In genomic region chr1:38194486-38194885, GRCh38 we compare ENCODE assay signal across 17 cellular contexts.
A peak's percentile ranks its signal among the peaks of the same experiment; 100 is the strongest.
DNase-seq lines count a peak whose midpoint lies in the region; ATAC-seq and TF ChIP-seq lines count a peak whose summit lies in the region.
"Had no signal": no experiment of that assay in that cellular context is flagged by ENCODE, and none has a peak within 500 bp of the region (broad histone marks: within the 10 kb centered on the region; RNA-seq: fewer than 3 reads in every experiment).

No MANE protein-coding gene starts in this region.

- WGBS in lung, 2 donors, result 52 to 79% methylated on average over 6 of the region's 6 CpGs
- WGBS in aorta, 2 donors, result 35 to 36% methylated on average over 6 of the region's 6 CpGs

- H3K27ac ChIP-seq in lung (ENCODE audit: low read depth in 1 of 2, low read length in 1 of 2) (no peak overlapping the region), aorta (ENCODE audit: low read depth in 1 of 2, low read length in 2 of 2) (no peak overlapping the region)
- H3K27ac ChIP-seq: PC-9, SJCRH30 had no signal

- H3K4me3 ChIP-seq in lung (no peak overlapping the region), aorta (ENCODE audit: low read length in 2 of 2) (no peak overlapping the region)
- H3K4me3 ChIP-seq: HAP-1, PC-9, SJCRH30 had no signal

- intact Hi-C loops in aorta (cut with DNase I), result no loop called here

- H3K9me3 Mint-ChIP-seq in activated T-cell treated with anti-CD3 and anti-CD28 coated beads, Interleukin-2, amount 50 U/mL, for 72 hours, result no peaks in the 10 kb centered on the region

- H3K27me3 ChIP-seq in lung (ENCODE audit: control insufficient read depth, insufficient read depth) (no peaks in the 10 kb centered on the region), aorta (ENCODE audit: control insufficient read depth in 1 of 2, insufficient read depth in 2 of 2, low read length in 1 of 2) (no peaks in the 10 kb centered on the region)

- peak; percentile 43 for DNase-seq in activated effector memory CD4-positive, alpha-beta T cell treated with anti-CD3 and anti-CD28 coated beads, Interleukin-2, amount 50 U/mL, for 16 hours
- DNase-seq in activated effector memory CD4-positive, alpha-beta T cell treated with Interleukin-2 at 50 U/mL for 16 hours, result no peak
- DNase-seq in NCI-H774 (lab: John Stamatoyannopoulos, UW) (peak; percentile 51), lung (ENCODE audit: low spot score) (peak; percentile 88), aorta (no peak)
- DNase-seq in activated T-cell treated with anti-CD3 and anti-CD28 coated beads, Interleukin-2, amount 50 U/mL, for 72 hours, result no peak
- DNase-seq: IMR-90, Karpas-422, MM.1S, NCI-H1436 treated with DMSO at 0.1 percent for 48 hours, NCI-H2081 treated with DMSO at 0.1 percent for 48 hours, NCI-H526, PC-9, SJCRH30 had no signal

- no peak overlapping the region for H3K27ac Mint-ChIP-seq in activated T-cell treated with anti-CD3 and anti-CD28 coated beads, Interleukin-2, amount 50 U/mL, for 72 hours

- no peaks in the 10 kb centered on the region for H3K36me3 ChIP-seq in lung (ENCODE audit: control insufficient read depth in 2 of 2, insufficient read depth in 2 of 2, low read length in 2 of 2)
- no peaks in the 10 kb centered on the region for H3K36me3 ChIP-seq in aorta (ENCODE audit: control insufficient read depth in 1 of 2, insufficient read depth in 2 of 2, low read length in 1 of 2)
- H3K36me3 ChIP-seq: HAP-1, SJCRH30 had no signal

- H3K9me3 ChIP-seq in lung (ENCODE audit: control insufficient read depth in 2 of 2, insufficient read depth in 1 of 2, low read length in 1 of 2) (no peaks in the 10 kb centered on the region), aorta (ENCODE audit: control insufficient read depth, low read length) (no peaks in the 10 kb centered on the region)
- H3K9me3 ChIP-seq: HAP-1, SJCRH30 had no signal

- no peak overlapping the region for H3K4me3 Mint-ChIP-seq in activated T-cell treated with anti-CD3 and anti-CD28 coated beads, Interleukin-2, amount 50 U/mL, for 72 hours
- H3K4me3 Mint-ChIP-seq: CD14-positive monocyte had no signal

- H3K4me1 ChIP-seq in lung (ENCODE audit: control insufficient read depth in 2 of 2, insufficient read depth in 2 of 2, low read length in 2 of 2), result no peaks in the 10 kb centered on the region
- no peaks in the 10 kb centered on the region for H3K4me1 ChIP-seq in aorta (ENCODE audit: control insufficient read depth in 1 of 2, insufficient read depth in 2 of 2, low read length in 2 of 2)
- H3K4me1 ChIP-seq: HAP-1, SJCRH30 had no signal

- no peaks in the 10 kb centered on the region for H3K4me1 Mint-ChIP-seq in activated T-cell treated with anti-CD3 and anti-CD28 coated beads, Interleukin-2, amount 50 U/mL, for 72 hours (ENCODE audit: low read depth)

- no peaks in the 10 kb centered on the region for H3K36me3 Mint-ChIP-seq in activated T-cell treated with anti-CD3 and anti-CD28 coated beads, Interleukin-2, amount 50 U/mL, for 72 hours (ENCODE audit: insufficient read depth in 2 of 2)
- H3K36me3 Mint-ChIP-seq: CD14-positive monocyte had no signal

- H3K27me3 Mint-ChIP-seq in activated T-cell treated with anti-CD3 and anti-CD28 coated beads, Interleukin-2, amount 50 U/mL, for 72 hours (ENCODE audit: low read depth), result peaks cover 20% of the 10 kb centered on the region

- TF ChIP-seq CTCF in lung (IDR thresholded peaks at IDR 0.05; ENCODE audit: control extremely low read depth, extremely low read depth), result no peak

- ATAC-seq in lung (ENCODE audit: insufficient read depth, low FRiP score), result peak; percentile 68
- ATAC-seq in activated T-cell treated with anti-CD3 and anti-CD28 coated beads, Interleukin-2, amount 50 U/mL, for 72 hours (replicated peaks in 1 of 2), result no peak
- ATAC-seq in aorta (ENCODE audit: low FRiP score), result no peak
- ATAC-seq in HG03460 (IDR thresholded peaks at IDR 0.05; ENCODE audit: unreplicated experiment), result no peak

Comparison
In these comparisons a context has a peak if more than half of its experiments do, and no peak if none do; other contexts are left out.
1. DNase-seq: peak in activated effector memory CD4-positive, alpha-beta T cell treated with anti-CD3 and anti-CD28 coated beads, Interleukin-2, amount 50 U/mL, for 16 hours (single experiment), NCI-H774 (single experiment) and lung (single experiment); none in activated effector memory CD4-positive, alpha-beta T cell treated with Interleukin-2 at 50 U/mL for 16 hours (single experiment), activated T-cell treated with anti-CD3 and anti-CD28 coated beads, Interleukin-2, amount 50 U/mL, for 72 hours (0 of 2) and aorta (0 of 2).